In genomic region chr12:121095544-121096198, GRCh38 we compare ENCODE assay signal across 1 cellular context.
TF ChIP-seq lines count a peak whose summit lies in the region.

No MANE protein-coding gene starts in this region.

TF ChIP-seq in SK-N-SH, 30 proteins besides CTCF, POLR2A, EP300 and RAD21 (continued from another document):
- TF ChIP-seq FOXM1 (IDR thresholded peaks at IDR 0.05; ENCODE audit: low read depth) (no peak), RFX5 (IDR thresholded peaks at IDR 0.05; ENCODE audit: low read length) (no peak), TEAD4 (IDR thresholded peaks at IDR 0.05; ENCODE audit: borderline replicate concordance, insufficient read depth) (no peak), JUND (IDR thresholded peaks at IDR 0.05) (no peak), SMC3 (IDR thresholded peaks at IDR 0.05; ENCODE audit: low read depth, low read length) (peak; percentile 75), RCOR1 (IDR thresholded peaks at IDR 0.05; ENCODE audit: low read length) (no peak), MEF2A (IDR thresholded peaks at IDR 0.05; ENCODE audit: borderline replicate concordance, low read depth) (no peak), NRF1 (IDR thresholded peaks at IDR 0.05; ENCODE audit: low read depth, low read length) (no peak), PBX3 (IDR thresholded peaks at IDR 0.05) (no peak), YY1 (IDR thresholded peaks at IDR 0.05; ENCODE audit: low read depth) (no peak), SIN3A (IDR thresholded peaks at IDR 0.05; ENCODE audit: borderline replicate concordance, low read depth, low read length) (no peak), CHD2 (IDR thresholded peaks at IDR 0.05; ENCODE audit: low read length, partially characterized antibody) (no peak), MXI1 (IDR thresholded peaks at IDR 0.05; ENCODE audit: low read depth, low read length) (peak; percentile 23; the same call in 1 of the 2 replicates), TAF1 (IDR thresholded peaks at IDR 0.05; ENCODE audit: borderline replicate concordance, low read depth, low read length) (no peak), FOSL2 (IDR thresholded peaks at IDR 0.05; ENCODE audit: borderline replicate concordance, low read depth) (no peak)
- TF ChIP-seq, protein P1, sequence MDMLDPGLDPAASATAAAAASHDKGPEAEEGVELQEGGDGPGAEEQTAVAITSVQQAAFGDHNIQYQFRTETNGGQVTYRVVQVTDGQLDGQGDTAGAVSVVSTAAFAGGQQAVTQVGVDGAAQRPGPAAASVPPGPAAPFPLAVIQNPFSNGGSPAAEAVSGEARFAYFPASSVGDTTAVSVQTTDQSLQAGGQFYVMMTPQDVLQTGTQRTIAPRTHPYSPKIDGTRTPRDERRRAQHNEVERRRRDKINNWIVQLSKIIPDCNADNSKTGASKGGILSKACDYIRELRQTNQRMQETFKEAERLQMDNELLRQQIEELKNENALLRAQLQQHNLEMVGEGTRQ (IDR thresholded peaks at IDR 0.05; ENCODE audit: borderline replicate concordance, low read depth, low read length): no peak
- TF ChIP-seq, protein P2, sequence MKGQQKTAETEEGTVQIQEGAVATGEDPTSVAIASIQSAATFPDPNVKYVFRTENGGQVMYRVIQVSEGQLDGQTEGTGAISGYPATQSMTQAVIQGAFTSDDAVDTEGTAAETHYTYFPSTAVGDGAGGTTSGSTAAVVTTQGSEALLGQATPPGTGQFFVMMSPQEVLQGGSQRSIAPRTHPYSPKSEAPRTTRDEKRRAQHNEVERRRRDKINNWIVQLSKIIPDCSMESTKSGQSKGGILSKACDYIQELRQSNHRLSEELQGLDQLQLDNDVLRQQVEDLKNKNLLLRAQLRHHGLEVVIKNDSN (IDR thresholded peaks at IDR 0.05; ENCODE audit: borderline replicate concordance, low read depth): no peak
- TF ChIP-seq, protein P3, sequence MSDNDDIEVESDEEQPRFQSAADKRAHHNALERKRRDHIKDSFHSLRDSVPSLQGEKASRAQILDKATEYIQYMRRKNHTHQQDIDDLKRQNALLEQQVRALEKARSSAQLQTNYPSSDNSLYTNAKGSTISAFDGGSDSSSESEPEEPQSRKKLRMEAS (IDR thresholded peaks at IDR 0.05; ENCODE audit: low read depth): peak; percentile 48; the same call in 1 of the 2 replicates
